8 cellular contexts compared by ENCODE assay signal in the genomic region with DNA sequence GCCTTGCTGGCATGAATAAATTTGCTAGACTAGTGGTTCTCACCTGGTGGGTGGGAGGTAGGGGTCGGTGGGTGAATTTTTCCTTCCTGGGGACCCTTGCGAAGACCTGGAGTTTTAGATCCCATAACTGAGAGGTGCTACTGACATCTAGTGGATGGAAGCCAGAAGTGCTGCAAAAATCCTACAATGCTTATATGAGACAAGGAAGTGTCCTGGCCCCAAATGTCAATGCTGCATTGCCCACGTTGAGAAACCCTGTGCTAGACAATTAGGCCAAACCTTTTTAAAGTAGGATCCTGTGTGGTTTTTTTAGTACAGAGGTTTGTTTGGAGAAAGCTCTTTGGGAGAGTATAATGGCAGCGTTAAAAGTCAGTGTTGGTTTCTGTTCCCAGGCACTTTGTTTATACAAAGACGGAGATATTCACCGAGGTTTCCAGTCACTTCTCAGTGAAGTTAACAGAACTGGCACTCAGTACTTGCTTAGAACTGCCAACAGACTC. TPM values are rescaled to one million over a fixed set of nuclear protein-coding genes. Genes with fewer than 3 reads are reported as not detected.
DNase-seq lines count a peak whose midpoint lies in the region; ATAC-seq and TF ChIP-seq lines count a peak whose summit lies in the region.

No MANE protein-coding gene starts in this region.

- ATAC-seq in HG02610 (IDR thresholded peaks at IDR 0.05; ENCODE audit: unreplicated experiment) (peak; percentile 55), thoracic aorta (ENCODE audit: insufficient number of reproducible peaks, low FRiP score, low read depth) (peak; percentile 63)

- POLR2A ChIA-PET in A673 (lab: Charles Lee; ENCODE audit: low non-redundant PET), result no interaction called here

- intact Hi-C loops in A673 (cut with micrococcal nuclease; ENCODE audit: unreplicated experiment), result loop anchor here (1.0 to 10.0 kb wide), 2 partner anchors 129 to 465 kb away; no protein-coding TSS in a partner anchor

- peak overlapping the region; percentile 34 for H3K4me3 Mint-ChIP-seq in T-helper 2 cell treated with Interferon-gamma antibody and Interleukin-4, amounts not matched to agents 5 μg/mL and 100 μg/mL, for 36 hours

- H3K9me3 ChIP-seq in A673 (ENCODE audit: low read depth, low read length, poor library complexity, severe bottlenecking) (no peaks in the 10 kb centered on the region), duodenal mucosa (ENCODE audit: control insufficient read depth in 1 of 2, low read length in 2 of 2) (no peaks in the 10 kb centered on the region), thoracic aorta (no peaks in the 10 kb centered on the region)

- peaks cover 2% of the 10 kb centered on the region for H3K36me3 Mint-ChIP-seq in T-helper 2 cell treated with Interferon-gamma antibody and Interleukin-4, amounts not matched to agents 5 μg/mL and 100 μg/mL, for 36 hours (ENCODE audit: low read depth)

- H3K27ac ChIP-seq in A673 (ENCODE audit: low read depth, low read length, poor library complexity, severe bottlenecking), result no peak overlapping the region
- H3K27ac ChIP-seq in duodenal mucosa (ENCODE audit: low read depth, low read length), result no peak overlapping the region
- peak overlapping the region; percentile 46 to 68 for H3K27ac ChIP-seq in thoracic aorta

- H3K9me3 Mint-ChIP-seq in T-helper 2 cell treated with Interferon-gamma antibody and Interleukin-4, amounts not matched to agents 5 μg/mL and 100 μg/mL, for 36 hours, result no peaks in the 10 kb centered on the region

- H3K4me3 ChIP-seq in A673 (ENCODE audit: low read depth, low read length, poor library complexity, severe bottlenecking) (peak overlapping the region; percentile 9), duodenal mucosa (ENCODE audit: low read depth in 1 of 2, low read length in 2 of 2) (peak overlapping the region; percentile 41 to 49), thoracic aorta (peak overlapping the region; percentile 65)

- DNase-seq in A673 (ENCODE audit: low spot score) (peak; percentile 81), GM10266 (ENCODE audit: extremely low spot score) (peak; percentile 62), NCI-H1092 (lab: John Stamatoyannopoulos, UW) (peak; percentile 57), medulla oblongata (ENCODE audit: extremely low spot score) (peak; percentile 91), thoracic aorta (ENCODE audit: low spot score) (no peak)
- DNase-seq in T-helper 2 cell treated with Interferon-gamma antibody and Interleukin-4, amounts not matched to agents 5 μg/mL and 100 μg/mL, for 36 hours (ENCODE audit: low spot score), result peak; percentile 23

- BruUV-seq in A673 (replicated peaks; lab: Mats Ljungman, UMichigan), result no TSS peak

- peak; percentile 92 for TF ChIP-seq CTCF in A673 (conservative IDR thresholded peaks at IDR 0.05; ENCODE audit: low read depth, low read length)
- TF ChIP-seq CTCF in GM10266 (IDR thresholded peaks at IDR 0.05; ENCODE audit: control insufficient read depth, insufficient read depth, low read depth, missing control alignments), result peak; percentile 88
- TF ChIP-seq CTCF in thoracic aorta (IDR thresholded peaks at IDR 0.05), result peak; percentile 75

- peaks cover 15% of the 10 kb centered on the region for H3K4me1 Mint-ChIP-seq in T-helper 2 cell treated with Interferon-gamma antibody and Interleukin-4, amounts not matched to agents 5 μg/mL and 100 μg/mL, for 36 hours (ENCODE audit: low read depth)

- H3K4me1 ChIP-seq in A673 (ENCODE audit: insufficient read depth, low read length, poor library complexity, severe bottlenecking), result no peaks in the 10 kb centered on the region
- peaks cover 9 to 20% of the 10 kb centered on the region in 2 donors for H3K4me1 ChIP-seq in duodenal mucosa (ENCODE audit: control insufficient read depth in 1 of 2, insufficient read depth in 2 of 2, low read length in 2 of 2)
- peaks cover 4 to 15% of the 10 kb centered on the region in 2 donors for H3K4me1 ChIP-seq in thoracic aorta (ENCODE audit: control insufficient read depth in 1 of 2, low read depth in 2 of 2)

- H3K9ac ChIP-seq in duodenal mucosa (ENCODE audit: low read depth in 1 of 2, low read length in 2 of 2), result peak overlapping the region in 1 of 2 donors; percentile 36

- H3K36me3 ChIP-seq in A673 (ENCODE audit: insufficient read depth, low read length, poor library complexity, severe bottlenecking) (peaks cover 4% of the 10 kb centered on the region), duodenal mucosa (ENCODE audit: control insufficient read depth in 1 of 2, insufficient read depth in 2 of 2, low read length in 2 of 2) (peaks cover 6 to 23% of the 10 kb centered on the region in 2 donors), thoracic aorta (peaks cover 17% of the 10 kb centered on the region)

- no peaks in the 10 kb centered on the region for H3K27me3 Mint-ChIP-seq in T-helper 2 cell treated with Interferon-gamma antibody and Interleukin-4, amounts not matched to agents 5 μg/mL and 100 μg/mL, for 36 hours (ENCODE audit: low read depth)

- H3K27ac Mint-ChIP-seq in T-helper 2 cell treated with Interferon-gamma antibody and Interleukin-4, amounts not matched to agents 5 μg/mL and 100 μg/mL, for 36 hours, result no peak overlapping the region

- CTCF ChIA-PET in A673 (lab: Charles Lee), result no interaction called here

- no peaks in the 10 kb centered on the region for H3K27me3 ChIP-seq in A673 (replicated peaks; ENCODE audit: insufficient read depth, low read depth, low read length, poor library complexity)
- no peaks in the 10 kb centered on the region for H3K27me3 ChIP-seq in duodenal mucosa (ENCODE audit: control insufficient read depth in 1 of 2, insufficient read depth in 2 of 2, low read length in 2 of 2)
- no peaks in the 10 kb centered on the region for H3K27me3 ChIP-seq in thoracic aorta (replicated peaks; ENCODE audit: insufficient read depth)

RNA-seq across cellular contexts. Expression of a gene that starts 9.6 kb away (rescaled TPM):
- total RNA-seq in A673 (2021), result 11.3 and 26.4 TPM in 2 replicates
- total RNA-seq in thoracic aorta, result 10 to 100 TPM; 10.3 to 28.4 TPM

RNA-seq across cellular contexts. Expression of a gene that starts 30.4 kb away (rescaled TPM):
- total RNA-seq in A673 (2021), result 31.6 and 58.1 TPM in 2 replicates
- total RNA-seq in thoracic aorta, result not detected

Comparison
In these comparisons a context has a peak if more than half of its experiments do, and no peak if none do; other contexts are left out.
1. H3K27ac ChIP-seq: peak in thoracic aorta (2 of 2); none in A673 (single experiment) and duodenal mucosa (single experiment).
2. H3K4me3 ChIP-seq: peak in every context shown above with its lines; median percentile 65 in thoracic aorta; 45 in duodenal mucosa; 9 in A673.
3. RNA of a gene that starts 30.4 kb away (total RNA-seq): 31.6 to 58.1 TPM in A673; not detected in thoracic aorta; every median in the first group is over 10 times any median in the second.
4. Peak in every context shown above with its lines, with median percentiles within 50 percentile points of each other: CTCF ChIP-seq.